Comparison of ENCODE assay signal across 1 cellular context in the genomic region with DNA sequence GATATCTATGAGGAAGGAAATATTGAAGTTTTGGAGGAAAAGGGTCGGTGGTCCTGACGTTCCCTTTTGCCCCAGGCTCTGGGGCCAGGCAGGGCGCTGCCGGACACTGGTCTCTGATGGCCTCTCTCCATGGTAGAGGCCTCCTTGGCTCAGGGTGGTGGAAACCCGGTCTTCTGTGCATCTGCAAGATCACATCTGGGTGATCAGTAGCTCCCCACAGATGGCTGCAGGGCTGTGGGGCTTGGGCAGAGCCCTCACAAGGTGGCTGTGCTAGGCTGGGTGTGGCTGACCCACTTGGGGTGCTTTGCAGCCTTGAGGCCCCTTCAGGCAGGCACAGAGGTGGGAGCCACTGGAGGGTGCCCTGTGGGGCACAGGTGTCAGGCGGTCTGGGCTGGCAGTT.
TF ChIP-seq lines count a peak whose summit lies in the region.

No MANE protein-coding gene starts in this region.

TF ChIP-seq in HCT116, 20 proteins besides CTCF, POLR2A, EP300 and RAD21 (continued from another document):
- TF ChIP-seq, protein P1, sequence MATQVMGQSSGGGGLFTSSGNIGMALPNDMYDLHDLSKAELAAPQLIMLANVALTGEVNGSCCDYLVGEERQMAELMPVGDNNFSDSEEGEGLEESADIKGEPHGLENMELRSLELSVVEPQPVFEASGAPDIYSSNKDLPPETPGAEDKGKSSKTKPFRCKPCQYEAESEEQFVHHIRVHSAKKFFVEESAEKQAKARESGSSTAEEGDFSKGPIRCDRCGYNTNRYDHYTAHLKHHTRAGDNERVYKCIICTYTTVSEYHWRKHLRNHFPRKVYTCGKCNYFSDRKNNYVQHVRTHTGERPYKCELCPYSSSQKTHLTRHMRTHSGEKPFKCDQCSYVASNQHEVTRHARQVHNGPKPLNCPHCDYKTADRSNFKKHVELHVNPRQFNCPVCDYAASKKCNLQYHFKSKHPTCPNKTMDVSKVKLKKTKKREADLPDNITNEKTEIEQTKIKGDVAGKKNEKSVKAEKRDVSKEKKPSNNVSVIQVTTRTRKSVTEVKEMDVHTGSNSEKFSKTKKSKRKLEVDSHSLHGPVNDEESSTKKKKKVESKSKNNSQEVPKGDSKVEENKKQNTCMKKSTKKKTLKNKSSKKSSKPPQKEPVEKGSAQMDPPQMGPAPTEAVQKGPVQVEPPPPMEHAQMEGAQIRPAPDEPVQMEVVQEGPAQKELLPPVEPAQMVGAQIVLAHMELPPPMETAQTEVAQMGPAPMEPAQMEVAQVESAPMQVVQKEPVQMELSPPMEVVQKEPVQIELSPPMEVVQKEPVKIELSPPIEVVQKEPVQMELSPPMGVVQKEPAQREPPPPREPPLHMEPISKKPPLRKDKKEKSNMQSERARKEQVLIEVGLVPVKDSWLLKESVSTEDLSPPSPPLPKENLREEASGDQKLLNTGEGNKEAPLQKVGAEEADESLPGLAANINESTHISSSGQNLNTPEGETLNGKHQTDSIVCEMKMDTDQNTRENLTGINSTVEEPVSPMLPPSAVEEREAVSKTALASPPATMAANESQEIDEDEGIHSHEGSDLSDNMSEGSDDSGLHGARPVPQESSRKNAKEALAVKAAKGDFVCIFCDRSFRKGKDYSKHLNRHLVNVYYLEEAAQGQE (IDR thresholded peaks at IDR 0.05; ENCODE audit: low read depth) = no peak
- TF ChIP-seq EGR1 (IDR thresholded peaks at IDR 0.05; ENCODE audit: low read depth) = no peak
- TF ChIP-seq SP1 (IDR thresholded peaks at IDR 0.05; ENCODE audit: low read depth) = no peak
- TF ChIP-seq ELF1 (IDR thresholded peaks at IDR 0.05; ENCODE audit: borderline replicate concordance, low read depth) = no peak
- no peak for TF ChIP-seq CEBPB (IDR thresholded peaks at IDR 0.05; ENCODE audit: low read depth)
- TF ChIP-seq SRF (IDR thresholded peaks at IDR 0.05; ENCODE audit: low read depth) = no peak
- no peak for TF ChIP-seq ZFX (IDR thresholded peaks at IDR 0.05)
- TF ChIP-seq, protein P2, sequence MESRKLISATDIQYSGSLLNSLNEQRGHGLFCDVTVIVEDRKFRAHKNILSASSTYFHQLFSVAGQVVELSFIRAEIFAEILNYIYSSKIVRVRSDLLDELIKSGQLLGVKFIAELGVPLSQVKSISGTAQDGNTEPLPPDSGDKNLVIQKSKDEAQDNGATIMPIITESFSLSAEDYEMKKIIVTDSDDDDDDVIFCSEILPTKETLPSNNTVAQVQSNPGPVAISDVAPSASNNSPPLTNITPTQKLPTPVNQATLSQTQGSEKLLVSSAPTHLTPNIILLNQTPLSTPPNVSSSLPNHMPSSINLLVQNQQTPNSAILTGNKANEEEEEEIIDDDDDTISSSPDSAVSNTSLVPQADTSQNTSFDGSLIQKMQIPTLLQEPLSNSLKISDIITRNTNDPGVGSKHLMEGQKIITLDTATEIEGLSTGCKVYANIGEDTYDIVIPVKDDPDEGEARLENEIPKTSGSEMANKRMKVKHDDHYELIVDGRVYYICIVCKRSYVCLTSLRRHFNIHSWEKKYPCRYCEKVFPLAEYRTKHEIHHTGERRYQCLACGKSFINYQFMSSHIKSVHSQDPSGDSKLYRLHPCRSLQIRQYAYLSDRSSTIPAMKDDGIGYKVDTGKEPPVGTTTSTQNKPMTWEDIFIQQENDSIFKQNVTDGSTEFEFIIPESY (IDR thresholded peaks at IDR 0.05; ENCODE audit: extremely low read depth, insufficient replicate concordance, low read length) = no peak
- TF ChIP-seq SIN3A (IDR thresholded peaks at IDR 0.05; ENCODE audit: low read depth) = no peak
- no peak for TF ChIP-seq EZH2 (IDR thresholded peaks at IDR 0.05)
- TF ChIP-seq YY1 (IDR thresholded peaks at IDR 0.05; ENCODE audit: extremely low read depth, insufficient replicate concordance, low read depth, low read length) = no peak
- TF ChIP-seq JUND (IDR thresholded peaks at IDR 0.05) = no peak
- no peak for TF ChIP-seq TCF7L2 (IDR thresholded peaks at IDR 0.05; ENCODE audit: borderline replicate concordance, extremely low read depth, insufficient read depth, insufficient read length)
- no peak for TF ChIP-seq ZNF274 (IDR thresholded peaks at IDR 0.05; ENCODE audit: low read depth, low read length)
- TF ChIP-seq CBX3 (IDR thresholded peaks at IDR 0.05; ENCODE audit: low read depth) = no peak
- TF ChIP-seq, protein P3, sequence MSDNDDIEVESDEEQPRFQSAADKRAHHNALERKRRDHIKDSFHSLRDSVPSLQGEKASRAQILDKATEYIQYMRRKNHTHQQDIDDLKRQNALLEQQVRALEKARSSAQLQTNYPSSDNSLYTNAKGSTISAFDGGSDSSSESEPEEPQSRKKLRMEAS (IDR thresholded peaks at IDR 0.05) = no peak
- TF ChIP-seq FOSL1 (IDR thresholded peaks at IDR 0.05; ENCODE audit: low read depth) = no peak
